ENCODE assay signal across 19 cellular contexts in the genomic region with DNA sequence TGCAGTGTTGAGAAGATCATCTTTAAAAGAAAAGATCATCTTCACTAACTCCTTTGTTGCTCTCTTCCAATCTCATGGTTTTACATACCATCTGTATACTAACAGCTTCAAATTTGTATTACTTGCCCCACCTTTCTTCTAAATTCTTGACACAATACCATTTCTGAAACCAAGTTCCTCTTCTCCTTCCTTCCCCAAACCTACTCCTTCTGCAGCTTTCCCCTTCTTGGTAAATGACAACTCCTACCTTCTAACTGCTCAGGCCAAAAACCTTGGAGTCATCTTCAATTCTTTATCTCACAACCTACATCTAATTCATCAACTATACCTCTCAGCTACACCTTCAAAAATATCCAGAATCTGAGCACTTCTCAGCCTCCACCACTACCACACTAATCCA.
"Had no signal": no experiment of that assay in that cellular context is flagged by ENCODE, and none has a peak within 500 bp of the region (broad histone marks: within the 10 kb centered on the region; RNA-seq: fewer than 3 reads in every experiment).

No MANE protein-coding gene starts in this region.

- H3K27ac Mint-ChIP-seq: activated CD8-positive, alpha-beta T cell treated with anti-CD3 and anti-CD28 coated beads for 36 hours; activated naive CD4-positive, alpha-beta T cell treated with anti-CD3 and anti-CD28 coated beads, Interleukin-2, amount 50 U/mL, for 24 hours; natural killer cell treated with Interleukin-12 subunit alpha and Interleukin-12 subunit beta and Interleukin-15 and Interleukin-18, amount 100 ng/mL, for 72 hours; stimulated activated naive B cell treated with anti-CD40 and anti-IgM and Interleukin-4, amounts not matched to agents 10 μg/mL and 1 μg/mL and 100 μg/mL, for 72 hours; WTC11 had no signal

- H3K27me3 Mint-ChIP-seq: activated CD8-positive, alpha-beta T cell treated with anti-CD3 and anti-CD28 coated beads for 36 hours; activated naive CD4-positive, alpha-beta T cell treated with anti-CD3 and anti-CD28 coated beads, Interleukin-2, amount 50 U/mL, for 24 hours; natural killer cell treated with Interleukin-12 subunit alpha and Interleukin-12 subunit beta and Interleukin-15 and Interleukin-18, amount 100 ng/mL, for 72 hours; stimulated activated naive B cell treated with anti-CD40 and anti-IgM and Interleukin-4, amounts not matched to agents 10 μg/mL and 1 μg/mL and 100 μg/mL, for 72 hours had no signal

- DNase-seq: activated CD4-positive, alpha-beta T cell treated with anti-CD3 and anti-CD28 coated beads for 4 hours; activated CD8-positive, alpha-beta T cell treated with anti-CD3 and anti-CD28 coated beads for 36 hours; activated effector memory CD4-positive, alpha-beta T cell treated with Interleukin-2 at 50 U/mL for 16 hours; activated T-cell treated with anti-CD3 and anti-CD28 coated beads, Interleukin-2, amount 50 U/mL, for 4 hours; islet precursor cell; mesenchymal stem cell; occipital lobe; stimulated activated CD4-positive, alpha-beta T cell treated with anti-CD3 and anti-CD28 coated beads, Interleukin-15, amount 100 ng/mL, for 24 hours; stimulated activated CD4-positive, alpha-beta T cell treated with anti-CD3 and anti-CD28 coated beads, Interleukin-4, amount 100 ng/mL, for 1 hour; stimulated activated naive B cell treated with anti-CD40 and anti-IgM and Interleukin-4, amounts not matched to agents 10 μg/mL and 1 μg/mL and 100 μg/mL, for 72 hours had no signal

- ATAC-seq: activated CD8-positive, alpha-beta T cell treated with anti-CD3 and anti-CD28 coated beads for 36 hours; activated T-cell treated with anti-CD3 and anti-CD28 coated beads, Interleukin-2, amount 50 U/mL, for 4 hours; esophagus mucosa; left lobe of liver; natural killer cell treated with Interleukin-12 subunit alpha and Interleukin-12 subunit beta and Interleukin-15 and Interleukin-18, amount 100 ng/mL, for 72 hours; stimulated activated naive B cell treated with anti-CD40 and anti-IgM and Interleukin-4, amounts not matched to agents 10 μg/mL and 1 μg/mL and 100 μg/mL, for 72 hours; WTC11 had no signal

- H3K9me3 Mint-ChIP-seq: activated CD8-positive, alpha-beta T cell treated with anti-CD3 and anti-CD28 coated beads for 36 hours; activated naive CD4-positive, alpha-beta T cell treated with anti-CD3 and anti-CD28 coated beads, Interleukin-2, amount 50 U/mL, for 24 hours; activated T-cell treated with anti-CD3 and anti-CD28 coated beads, Interleukin-2, amount 50 U/mL, for 4 hours; natural killer cell treated with Interleukin-12 subunit alpha and Interleukin-12 subunit beta and Interleukin-15 and Interleukin-18, amount 100 ng/mL, for 72 hours; WTC11 had no signal

- H3K4me3 ChIP-seq: cardiac muscle cell, tibial nerve, vagina had no signal

- H3K9me3 ChIP-seq: tibial nerve, vagina had no signal

- FAIRE-seq: endometrium had no signal

- H3K36me3 ChIP-seq: cardiac muscle cell, tibial nerve, vagina had no signal

- H3K27me3 ChIP-seq: cardiac muscle cell, tibial nerve, vagina had no signal

- H3K4me3 Mint-ChIP-seq: activated CD8-positive, alpha-beta T cell treated with anti-CD3 and anti-CD28 coated beads for 36 hours; activated naive CD4-positive, alpha-beta T cell treated with anti-CD3 and anti-CD28 coated beads, Interleukin-2, amount 50 U/mL, for 24 hours; activated T-cell treated with anti-CD3 and anti-CD28 coated beads, Interleukin-2, amount 50 U/mL, for 4 hours; natural killer cell treated with Interleukin-12 subunit alpha and Interleukin-12 subunit beta and Interleukin-15 and Interleukin-18, amount 100 ng/mL, for 72 hours; stimulated activated naive B cell treated with anti-CD40 and anti-IgM and Interleukin-4, amounts not matched to agents 10 μg/mL and 1 μg/mL and 100 μg/mL, for 72 hours; WTC11 had no signal

- H3K27ac ChIP-seq: cardiac muscle cell, tibial nerve, vagina had no signal
